In genomic region chr3:122493296-122493695, GRCh38 we compare ENCODE assay signal across 21 cellular contexts. TPM values are rescaled to one million over a fixed set of nuclear protein-coding genes. Genes with fewer than 3 reads are reported as not detected.
A peak's percentile ranks its signal among the peaks of the same experiment; 100 is the strongest.
DNase-seq lines count a peak whose midpoint lies in the region; ATAC-seq and TF ChIP-seq lines count a peak whose summit lies in the region.
"Had no signal": no experiment of that assay in that cellular context is flagged by ENCODE, and none has a peak within 500 bp of the region (broad histone marks: within the 10 kb centered on the region; RNA-seq: fewer than 3 reads in every experiment).

No MANE protein-coding gene starts in this region.

- no peak for TF ChIP-seq RAD21 in IMR-90 (IDR thresholded peaks at IDR 0.05; ENCODE audit: low read length)

- H3K18ac ChIP-seq in IMR-90 (ENCODE audit: low read depth, low read length), result no peak overlapping the region

- no peaks in the 10 kb centered on the region for H3K27me3 ChIP-seq in IMR-90 (ENCODE audit: control insufficient read depth, insufficient read depth, low read length)
- no peaks in the 10 kb centered on the region for H3K27me3 ChIP-seq in neural progenitor cell

- no peak overlapping the region for H3K23ac ChIP-seq in IMR-90 (ENCODE audit: low read depth, low read length)

- peaks cover 58% of the 10 kb centered on the region for H3K79me2 ChIP-seq in neural progenitor cell (ENCODE audit: low read depth)

- no peak overlapping the region for H4K5ac ChIP-seq in IMR-90 (ENCODE audit: low read depth, low read length)

- no peaks in the 10 kb centered on the region for H3K27me3 Mint-ChIP-seq in neural progenitor cell (ENCODE audit: insufficient read depth, low read depth)
- H3K27me3 Mint-ChIP-seq: central memory CD8-positive, alpha-beta T cell; naive thymus-derived CD4-positive, alpha-beta T cell had no signal

- no peak overlapping the region for H2AK5ac ChIP-seq in IMR-90 (ENCODE audit: low read depth, low read length)

- no peak overlapping the region for H4K8ac ChIP-seq in IMR-90 (ENCODE audit: low read depth in 2 of 2, low read length in 2 of 2)

- no peak overlapping the region for H2BK20ac ChIP-seq in IMR-90 (ENCODE audit: low read depth, low read length)

- peaks cover 5% of the 10 kb centered on the region; the same call in 1 of the 2 replicates for H3K4me1 ChIP-seq in IMR-90 (ENCODE audit: control insufficient read depth, insufficient read depth, low read length)
- no peaks in the 10 kb centered on the region for H3K4me1 ChIP-seq in neural progenitor cell

- TF ChIP-seq CTCF in IMR-90 (conservative IDR thresholded peaks at IDR 0.05; ENCODE audit: low read depth, low read length) (no peak), neural progenitor cell (IDR thresholded peaks at IDR 0.05) (no peak)

- intact Hi-C loops in IMR-90 (cut with micrococcal nuclease), result no loop called here

- H2BK5ac ChIP-seq in IMR-90 (ENCODE audit: low read depth, low read length, poor library complexity, severe bottlenecking), result peak overlapping the region; percentile 57

- no peaks in the 10 kb centered on the region for H3K9me3 Mint-ChIP-seq in neural progenitor cell
- H3K9me3 Mint-ChIP-seq: central memory CD8-positive, alpha-beta T cell; naive thymus-derived CD4-positive, alpha-beta T cell had no signal

- no peak; the same call in 1 of the 2 replicates for ATAC-seq in IMR-90 (ENCODE audit: low read depth)
- ATAC-seq: naive thymus-derived CD4-positive, alpha-beta T cell; right cardiac atrium had no signal

- H3K9ac ChIP-seq in IMR-90 (ENCODE audit: low read depth, low read length) (no peak overlapping the region), neural progenitor cell (no peak overlapping the region)

- peaks cover 29% of the 10 kb centered on the region for H3K36me3 Mint-ChIP-seq in neural progenitor cell

- BruUV-seq in IMR-90 (replicated peaks; lab: Mats Ljungman, UMichigan), result no TSS peak

- H3K4me1 Mint-ChIP-seq in neural progenitor cell, result peaks cover 4% of the 10 kb centered on the region

- POLR2A ChIA-PET in IMR-90 (lab: Charles Lee; ENCODE audit: unreplicated experiment), result interaction anchor here (0.5 kb wide), 1 partner anchor 35 kb away, joined by 3 read pairs; no protein-coding TSS in a partner anchor

- H2AFZ ChIP-seq in IMR-90 (replicated peaks; ENCODE audit: low read length, poor library complexity) (no peak overlapping the region), neural progenitor cell (replicated peaks) (no peak overlapping the region)

- H3K14ac ChIP-seq in IMR-90 (replicated peaks; ENCODE audit: low read depth, low read length), result no peak overlapping the region

- H3K27ac ChIP-seq in IMR-90 (ENCODE audit: insufficient read depth, low read length) (no peak overlapping the region), neural progenitor cell (no peak overlapping the region)
- H3K27ac ChIP-seq: left ventricle myocardium inferior had no signal

- in situ Hi-C loops in IMR-90 (cut with MboI; ENCODE audit: low sequenced_read_pairs), result no loop called here

- H3K36me3 ChIP-seq in IMR-90 (ENCODE audit: control insufficient read depth, insufficient read depth, low read length), result peaks cover 3% of the 10 kb centered on the region
- peaks cover 7% of the 10 kb centered on the region for H3K36me3 ChIP-seq in neural progenitor cell

- H3K9me3 ChIP-seq in IMR-90 (ENCODE audit: control insufficient read depth, insufficient read depth, low read length), result no peaks in the 10 kb centered on the region
- H3K9me3 ChIP-seq in neural progenitor cell (ENCODE audit: low read depth), result no peaks in the 10 kb centered on the region
- H3K9me3 ChIP-seq: left ventricle myocardium inferior had no signal

- no peak overlapping the region for H2BK15ac ChIP-seq in IMR-90 (ENCODE audit: low read depth, low read length)

- dilution Hi-C loops in IMR-90 (cut with HindIII; ENCODE audit: low sequenced_read_pairs, unreplicated experiment), result no loop called here

- no peaks in the 10 kb centered on the region for H3F3A ChIP-seq in neural progenitor cell (ENCODE audit: low read depth)

- H3K4me3 ChIP-seq in IMR-90 (ENCODE audit: insufficient read depth, low read depth, low read length) (no peak overlapping the region), neural progenitor cell (no peak overlapping the region)
- H3K4me3 ChIP-seq: left ventricle myocardium inferior had no signal

- DNase-seq in COLO829 (ENCODE audit: low spot score) (peak; percentile 45), IMR-90 (peak; percentile 47), amniotic stem cell (lab: John Stamatoyannopoulos, UW) (peak; percentile 43), iris pigment epithelial cell (ENCODE audit: low read depth) (peak; percentile 87), neural progenitor cell (ENCODE audit: low spot score) (no peak), COLO668 (lab: John Stamatoyannopoulos, UW; ENCODE audit: unreplicated experiment) (no peak), middle frontal gyrus (ENCODE audit: extremely low spot score, low spot score) (no peak)
- no peak for DNase-seq in activated effector memory CD4-positive, alpha-beta T cell treated with Interleukin-2 at 50 U/mL for 16 hours
- DNase-seq: activated gamma-delta T cell treated with Interleukin-2 at 50 U/mL for 16 hours; C1 segment of cervical spinal cord; hypothalamus; Karpas-422; left ventricle myocardium inferior; naive thymus-derived CD4-positive, alpha-beta T cell; NCI-H2081; NCI-H748 treated with DMSO at 0.1 percent for 48 hours; right cardiac atrium; stimulated activated CD4-positive, alpha-beta T cell treated with anti-CD3 and anti-CD28 coated beads, Interleukin-4, amount 100 ng/mL, for 24 hours; T-helper 9 cell; trophoblast cell had no signal

- no peak for TF ChIP-seq POLR2A in IMR-90 (IDR thresholded peaks at IDR 0.05; ENCODE audit: low read depth, low read length)

- no peak overlapping the region for H3K27ac Mint-ChIP-seq in neural progenitor cell

- H2AK9ac ChIP-seq in IMR-90 (replicated peaks; ENCODE audit: low read depth, low read length, poor library complexity), result no peak overlapping the region

- peaks cover 40 to 65% of the 10 kb centered on the region in 2 experiments for H3K79me1 ChIP-seq in IMR-90 (ENCODE audit: low read depth in 1 of 2, low read length in 2 of 2)

- H2BK120ac ChIP-seq in IMR-90 (ENCODE audit: low read depth, low read length), result no peak overlapping the region

- no peak overlapping the region for H3K4me3 Mint-ChIP-seq in neural progenitor cell
- H3K4me3 Mint-ChIP-seq: central memory CD8-positive, alpha-beta T cell; naive thymus-derived CD4-positive, alpha-beta T cell had no signal

- H4K91ac ChIP-seq in IMR-90 (ENCODE audit: insufficient read depth, low read depth, low read length), result no peak overlapping the region

- CTCF ChIA-PET in IMR-90 (lab: Yijun Ruan, JAX), result interaction anchor here (0.7 to 0.9 kb wide), 2 partner anchors 22 to 185 kb away, joined by 3 to 4 read pairs; partner anchors contain the start of gene KPNA1

- H3K4ac ChIP-seq in IMR-90 (ENCODE audit: low read depth, low read length), result no peak overlapping the region

- no CpG with 5 or more reads among the region's 3 CpGs for WGBS in IMR-90 (ENCODE audit: extremely low coverage in 2 of 2, insufficient read length in 1 of 2), 2 experiments

- H3K9me1 ChIP-seq in IMR-90 (ENCODE audit: insufficient read depth, low read length), result peaks cover 7% of the 10 kb centered on the region; the same call in 1 of the 2 replicates

- H3K56ac ChIP-seq in IMR-90 (ENCODE audit: extremely low read depth, insufficient read depth, low read length), result no peak overlapping the region

- peaks cover 15% of the 10 kb centered on the region for H4K20me1 ChIP-seq in IMR-90 (ENCODE audit: insufficient read depth, low read length)
- H4K20me1 ChIP-seq in neural progenitor cell (ENCODE audit: low read depth), result peaks cover 31% of the 10 kb centered on the region

- H3K4me2 ChIP-seq in IMR-90 (ENCODE audit: low read depth, low read length), result no peak overlapping the region
- no peak overlapping the region for H3K4me2 ChIP-seq in neural progenitor cell

TF ChIP-seq in IMR-90, 13 proteins besides CTCF, POLR2A, EP300 and RAD21:
- TF ChIP-seq MXI1 (IDR thresholded peaks at IDR 0.05; ENCODE audit: borderline replicate concordance, low read depth, low read length), result no peak

RNA-seq across cellular contexts. Expression of gene KPNA1, which starts 21.4 kb away (rescaled TPM):
- total RNA-seq in IMR-90 (2012; rRNA removed), result 53.3 and 112 TPM in 2 replicates
- 27.6 and 30.6 TPM in 2 replicates for polyA plus RNA-seq in IMR-90 (2012; rRNA removed)
- polyA plus RNA-seq in IMR-90 (2012; cell fraction: cytosol; rRNA removed), result 8.3 and 20.0 TPM in 2 replicates
- 5.5 and 27.1 TPM in 2 replicates for polyA plus RNA-seq in IMR-90 (2012; cell fraction: nucleus; rRNA removed; ENCODE audit: low replicate concordance)
- total RNA-seq in neural progenitor cell (ENCODE audit: low replicate concordance), result 36.9 and 37.1 TPM in 2 replicates

Comparison
In these comparisons a context has a peak if more than half of its experiments do, and no peak if none do; other contexts are left out.
1. DNase-seq: peak in COLO829 (single experiment), IMR-90 (single experiment), amniotic stem cell (single experiment) and iris pigment epithelial cell (single experiment); none in neural progenitor cell (single experiment), activated effector memory CD4-positive, alpha-beta T cell treated with Interleukin-2 at 50 U/mL for 16 hours (single experiment), COLO668 (single experiment) and middle frontal gyrus (single experiment).